ENCODE assay signal across 8 cellular contexts in the genomic region with DNA sequence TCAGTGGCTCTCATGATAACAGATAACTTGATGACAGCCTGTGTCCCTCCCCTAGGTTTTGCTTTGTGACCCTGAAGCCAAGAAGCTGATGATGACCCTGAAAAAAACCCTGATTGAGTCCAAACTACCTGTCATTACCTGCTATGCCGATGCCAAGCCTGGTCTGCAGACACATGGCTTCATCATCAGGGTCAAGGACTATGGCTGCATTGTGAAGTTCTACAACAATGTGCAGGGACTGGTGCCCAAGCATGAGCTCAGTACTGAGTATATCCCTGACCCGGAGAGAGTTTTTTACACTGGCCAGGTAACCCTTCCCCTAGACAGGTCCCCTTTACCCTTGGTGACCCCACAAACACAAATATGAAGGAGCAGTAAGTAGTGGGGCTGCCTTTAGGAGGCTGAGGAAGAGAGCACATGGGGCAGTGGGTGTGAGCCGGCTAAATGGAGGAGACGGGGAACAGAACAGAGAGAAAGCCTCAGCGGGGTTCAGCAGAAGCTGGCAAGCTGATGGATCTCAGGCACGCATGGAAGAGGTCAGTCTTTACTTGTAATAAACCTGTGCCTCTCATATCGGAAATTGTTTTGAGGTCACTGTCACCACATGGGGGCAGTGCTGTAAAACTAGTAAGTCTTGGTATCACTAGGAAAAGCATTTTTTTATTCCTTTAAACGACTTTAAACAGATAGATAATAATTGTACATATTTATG. TPM values are rescaled to one million over a fixed set of nuclear protein-coding genes. Genes with fewer than 3 reads are reported as not detected.
DNase-seq lines count a peak whose midpoint lies in the region; ATAC-seq, FAIRE-seq and TF ChIP-seq lines count a peak whose summit lies in the region.

No MANE protein-coding gene starts in this region.

- H3K27me3 ChIP-seq in CD4-positive, alpha-beta memory T cell (ENCODE audit: insufficient read depth, low read length) = no peaks in the 10 kb centered on the region

- DNase-seq in CD4-positive, alpha-beta memory T cell = peak; percentile 58 to 67 (median 60)
- DNase-seq in HCEC 1CT = peak; percentile 45
- DNase-seq in RCC 7860 (ENCODE audit: low spot score) = peak; percentile 28
- peak; percentile 41 for DNase-seq in activated gamma-delta T cell treated with anti-CD3 and anti-CD28 coated beads, Interleukin-2, amount 50 U/mL, for 16 hours (ENCODE audit: low read depth)
- DNase-seq in glutamatergic neuron = peak; percentile 58
- peak; percentile 36 for DNase-seq in putamen (ENCODE audit: low spot score)

- POLR2A ChIA-PET in CD4-positive, alpha-beta memory T cell (lab: Charles Lee; ENCODE audit: partially characterized antibody) = interaction anchor here (0.9 to 2.4 kb wide), 5 partner anchors 30 to 70 kb away, joined by 3 to 13 read pairs (median 3); no protein-coding TSS in a partner anchor

- no peaks in the 10 kb centered on the region for H3K9me3 ChIP-seq in CD4-positive, alpha-beta memory T cell (ENCODE audit: control insufficient read depth in 1 of 2, low read length in 2 of 2)

- FAIRE-seq in RCC 7860 (lab: Jason Lieb, UNC) = no peak

- peak overlapping the region in 5 of 7 donors; percentile 2 to 80 (median 34) for H3K27ac Mint-ChIP-seq in CD4-positive, alpha-beta memory T cell
- no peak overlapping the region for H3K27ac Mint-ChIP-seq in glutamatergic neuron (ENCODE audit: unreplicated experiment)

- no peak overlapping the region for H3K4me3 ChIP-seq in CD4-positive, alpha-beta memory T cell (ENCODE audit: low read length in 2 of 2)

- H3K4me3 Mint-ChIP-seq in CD4-positive, alpha-beta memory T cell = no peak overlapping the region
- H3K4me3 Mint-ChIP-seq in glutamatergic neuron (ENCODE audit: unreplicated experiment) = no peak overlapping the region

- peaks cover 86% of the 10 kb centered on the region for H3K36me3 ChIP-seq in CD4-positive, alpha-beta memory T cell (ENCODE audit: insufficient read depth, low read length)

- CTCF ChIA-PET in CD4-positive, alpha-beta memory T cell (lab: Charles Lee; ENCODE audit: partially characterized antibody) = interaction anchor here (0.7 to 8.2 kb wide), 30 partner anchors 9 to 567 kb away, joined by 3 to 268 read pairs (median 5); partner anchors contain the start of genes ATP5MK, CALHM2, CALHM3 and NEURL1

- peaks cover 68 to 83% of the 10 kb centered on the region in 2 donors for H3K36me3 Mint-ChIP-seq in CD4-positive, alpha-beta memory T cell
- H3K36me3 Mint-ChIP-seq in glutamatergic neuron (ENCODE audit: unreplicated experiment) = peaks cover 5% of the 10 kb centered on the region

- no peak overlapping the region for H3K27ac ChIP-seq in CD4-positive, alpha-beta memory T cell (ENCODE audit: low read depth, low read length)

- intact Hi-C loops in CD4-positive, alpha-beta memory T cell (cut with micrococcal nuclease) = loop anchor here (1.0 to 2.0 kb wide), 3 partner anchors 66 to 176 kb away; no protein-coding TSS in a partner anchor

- TF ChIP-seq CTCF in glutamatergic neuron (IDR thresholded peaks at IDR 0.05; ENCODE audit: partially characterized antibody, unreplicated experiment) = peak; percentile 65

- no peaks in the 10 kb centered on the region for H3K27me3 Mint-ChIP-seq in CD4-positive, alpha-beta memory T cell
- peaks cover 2% of the 10 kb centered on the region for H3K27me3 Mint-ChIP-seq in glutamatergic neuron (ENCODE audit: unreplicated experiment)

- no peaks in the 10 kb centered on the region for H3K4me1 ChIP-seq in CD4-positive, alpha-beta memory T cell (ENCODE audit: insufficient read depth, low read length)

- ATAC-seq in GM21723 (IDR thresholded peaks at IDR 0.05; ENCODE audit: unreplicated experiment) = no peak
- ATAC-seq in HG02798 (IDR thresholded peaks at IDR 0.05; ENCODE audit: poor library complexity, unreplicated experiment) = no peak

- H3K9me3 Mint-ChIP-seq in CD4-positive, alpha-beta memory T cell = no peaks in the 10 kb centered on the region
- H3K9me3 Mint-ChIP-seq in glutamatergic neuron (ENCODE audit: unreplicated experiment) = peaks cover 2% of the 10 kb centered on the region

- H3K4me1 Mint-ChIP-seq in CD4-positive, alpha-beta memory T cell = peaks cover 3 to 8% (median 5%) of the 10 kb centered on the region in 4 donors
- H3K4me1 Mint-ChIP-seq in glutamatergic neuron (ENCODE audit: low read depth, unreplicated experiment) = no peaks in the 10 kb centered on the region

RNA-seq across cellular contexts. Expression of gene PDCD11, which starts 20.2 kb away (rescaled TPM):
- 10 to 100 TPM; 37.8 to 45.0 TPM for total RNA-seq in CD4-positive, alpha-beta memory T cell
- 10 to 100 TPM in 1 of 2 donors, 1 to 10 TPM in 1; 2.5 to 16.1 TPM for polyA plus RNA-seq in CD4-positive, alpha-beta memory T cell
- total RNA-seq in glutamatergic neuron (ENCODE audit: unreplicated experiment) = 73.2 TPM

RNA-seq across cellular contexts. Expression of gene ATP5MK, which starts 20.3 kb away (rescaled TPM):
- 100 to 1,000 TPM; 148 to 157 TPM for total RNA-seq in CD4-positive, alpha-beta memory T cell
- 100 to 1,000 TPM; 477 to 548 TPM for polyA plus RNA-seq in CD4-positive, alpha-beta memory T cell
- 330 TPM for total RNA-seq in glutamatergic neuron (ENCODE audit: unreplicated experiment)

RNA-seq across cellular contexts. Expression of gene CALHM2, which starts 35.6 kb away (rescaled TPM):
- 10 to 100 TPM; 80.5 to 84.6 TPM for total RNA-seq in CD4-positive, alpha-beta memory T cell
- polyA plus RNA-seq in CD4-positive, alpha-beta memory T cell = 10 to 100 TPM; 40.3 to 65.0 TPM
- total RNA-seq in glutamatergic neuron (ENCODE audit: unreplicated experiment) = 0.44 TPM

RNA-seq across cellular contexts. Expression of gene CALHM1, which starts 42.1 kb away (rescaled TPM):
- not detected for total RNA-seq in CD4-positive, alpha-beta memory T cell
- polyA plus RNA-seq in CD4-positive, alpha-beta memory T cell = not detected
- total RNA-seq in glutamatergic neuron (ENCODE audit: unreplicated experiment) = not detected

RNA-seq across cellular contexts. Expression of gene TAF5, which starts 48.8 kb away (rescaled TPM):
- 1 to 10 TPM; 7.5 to 7.9 TPM for total RNA-seq in CD4-positive, alpha-beta memory T cell
- polyA plus RNA-seq in CD4-positive, alpha-beta memory T cell = 1 to 10 TPM; 2.5 to 4.1 TPM
- total RNA-seq in glutamatergic neuron (ENCODE audit: unreplicated experiment) = 6.9 TPM

Comparison
In these comparisons a context has a peak if more than half of its experiments do, and no peak if none do; other contexts are left out.
1. RNA of gene CALHM2, which starts 35.6 kb away (total RNA-seq): 80.5 to 84.6 TPM in CD4-positive, alpha-beta memory T cell; 0.44 TPM in glutamatergic neuron (single experiment); every median in the first group is over 10 times any median in the second.
2. Peak in every context shown above with its lines, with median percentiles within 50 percentile points of each other: DNase-seq.